In genomic region chr15:101198031-101198430, GRCh38 we compare ENCODE assay signal across 17 cellular contexts. TPM values are rescaled to one million over a fixed set of nuclear protein-coding genes. Genes with fewer than 3 reads are reported as not detected.
DNase-seq lines count a peak whose midpoint lies in the region; ATAC-seq and TF ChIP-seq lines count a peak whose summit lies in the region.
"Had no signal": no experiment of that assay in that cellular context is flagged by ENCODE, and none has a peak within 500 bp of the region (broad histone marks: within the 10 kb centered on the region; RNA-seq: fewer than 3 reads in every experiment).

No MANE protein-coding gene starts in this region.

- H2BK12ac ChIP-seq in mesenchymal stem cell (ENCODE audit: low read length in 2 of 2): peak overlapping the region in 1 of 2 experiments; percentile 17

- no peak for DNase-seq in natural killer cell treated with Interleukin-12 subunit alpha and Interleukin-12 subunit beta and Interleukin-15 and Interleukin-18, amount 100 ng/mL, for 72 hours (ENCODE audit: low spot score)
- DNase-seq in natural killer cell (no peak), mesenchymal stem cell (no peak), NCI-H1694 treated with DMSO at 0.1 percent for 48 hours (lab: John Stamatoyannopoulos, UW) (no peak)
- no peak for DNase-seq in activated T-helper 2 cell treated with anti-CD3 and anti-CD28 coated beads, Interferon-gamma antibody, Interleukin-2, Interleukin-4, amounts not matched to agents 10 μg/mL and 5 μg/mL and 100 μg/mL, durations not matched to agents 14 hours and 24 hours and 36 hours (ENCODE audit: low spot score)
- DNase-seq: activated CD4-positive, alpha-beta T cell treated with anti-CD3 and anti-CD28 coated beads, Interleukin-2, amount 50 U/mL, for 4 hours; C1 segment of cervical spinal cord; DND-41; immature natural killer cell; mucosa of descending colon; NCI-H1048; OCI-M1; stimulated activated CD4-positive, alpha-beta T cell treated with anti-CD3 and anti-CD28 coated beads, Interleukin-4, amount 100 ng/mL, for 24 hours; stimulated activated naive B cell treated with anti-CD40 and anti-IgM and Interleukin-4, amounts not matched to agents 10 μg/mL and 1 μg/mL and 100 μg/mL, for 72 hours had no signal

- H4K91ac ChIP-seq in mesenchymal stem cell (ENCODE audit: low read length): no peak overlapping the region

- peaks cover 2% of the 10 kb centered on the region for H3K79me1 ChIP-seq in mesenchymal stem cell (replicated peaks; ENCODE audit: low read length, poor library complexity, severe bottlenecking)

- no peak overlapping the region for H2AK5ac ChIP-seq in mesenchymal stem cell (ENCODE audit: low read length, severe bottlenecking)

- no peak for TF ChIP-seq CTCF in natural killer cell (IDR thresholded peaks at IDR 0.05)

- peak overlapping the region; percentile 97 to 99 for H3K27ac Mint-ChIP-seq in natural killer cell treated with Interleukin-12 subunit alpha and Interleukin-12 subunit beta and Interleukin-15 and Interleukin-18, amount 100 ng/mL, for 72 hours
- no peak overlapping the region for H3K27ac Mint-ChIP-seq in natural killer cell
- peak overlapping the region; percentile 94 for H3K27ac Mint-ChIP-seq in activated T-helper 2 cell treated with anti-CD3 and anti-CD28 coated beads, Interferon-gamma antibody, Interleukin-2, Interleukin-4, amounts not matched to agents 10 μg/mL and 5 μg/mL and 100 μg/mL, durations not matched to agents 14 hours and 24 hours and 36 hours
- H3K27ac Mint-ChIP-seq: immature natural killer cell had no signal

- no peak for ATAC-seq in natural killer cell treated with Interleukin-12 subunit alpha and Interleukin-12 subunit beta and Interleukin-15 and Interleukin-18, amount 100 ng/mL, for 72 hours
- ATAC-seq in natural killer cell: no peak
- ATAC-seq in HG03571 (IDR thresholded peaks at IDR 0.05; ENCODE audit: unreplicated experiment): no peak
- ATAC-seq in GM21515 (IDR thresholded peaks at IDR 0.05; ENCODE audit: unreplicated experiment): no peak
- ATAC-seq in GM18517 (IDR thresholded peaks at IDR 0.05; ENCODE audit: unreplicated experiment): no peak
- ATAC-seq: mucosa of descending colon; stimulated activated naive B cell treated with anti-CD40 and anti-IgM and Interleukin-4, amounts not matched to agents 10 μg/mL and 1 μg/mL and 100 μg/mL, for 72 hours had no signal

- no peak overlapping the region for H3K4me3 ChIP-seq in mesenchymal stem cell (ENCODE audit: insufficient read depth in 1 of 2, low read depth in 1 of 2, low read length in 2 of 2)
- H3K4me3 ChIP-seq: mucosa of descending colon had no signal

- H4K8ac ChIP-seq in mesenchymal stem cell (ENCODE audit: low read length): no peak overlapping the region

- H3K14ac ChIP-seq in mesenchymal stem cell (ENCODE audit: low read length in 2 of 2): no peak overlapping the region

- H3K36me3 ChIP-seq in mesenchymal stem cell (ENCODE audit: control insufficient read depth in 1 of 2, insufficient read depth in 2 of 2, low read depth in 1 of 2, low read length in 2 of 2): no peaks in the 10 kb centered on the region

- H3K9me3 ChIP-seq in mesenchymal stem cell (ENCODE audit: control insufficient read depth, low read length): no peaks in the 10 kb centered on the region
- H3K9me3 ChIP-seq: mucosa of descending colon had no signal

- no peak overlapping the region for H3K27ac ChIP-seq in mesenchymal stem cell (ENCODE audit: low read length, poor library complexity, severe bottlenecking)

- H2BK120ac ChIP-seq in mesenchymal stem cell (ENCODE audit: low read depth, low read length): no peak overlapping the region

- intact Hi-C loops in natural killer cell (cut with micrococcal nuclease): no loop called here
- intact Hi-C loops in activated T-helper 2 cell treated with anti-CD3 and anti-CD28 coated beads, Interferon-gamma antibody, Interleukin-2, Interleukin-4, amounts not matched to agents 10 μg/mL and 5 μg/mL and 100 μg/mL, durations not matched to agents 14 hours and 24 hours and 36 hours (cut with micrococcal nuclease): no loop called here

- H3K27me3 ChIP-seq in mesenchymal stem cell (ENCODE audit: control insufficient read depth in 1 of 2, insufficient read depth in 1 of 2, low read length in 2 of 2): no peaks in the 10 kb centered on the region

- 93% methylated on average over 12 of the region's 12 CpGs for WGBS in mesenchymal stem cell

- peak overlapping the region in 1 of 2 experiments; percentile 18 for H3K18ac ChIP-seq in mesenchymal stem cell (ENCODE audit: low read depth in 1 of 2, low read length in 2 of 2)

- H2AFZ ChIP-seq in mesenchymal stem cell (ENCODE audit: low read depth, low read length): no peak overlapping the region

- no peaks in the 10 kb centered on the region for H3K27me3 Mint-ChIP-seq in natural killer cell treated with Interleukin-12 subunit alpha and Interleukin-12 subunit beta and Interleukin-15 and Interleukin-18, amount 100 ng/mL, for 72 hours
- no peaks in the 10 kb centered on the region for H3K27me3 Mint-ChIP-seq in natural killer cell (ENCODE audit: low read depth in 2 of 2)
- no peaks in the 10 kb centered on the region for H3K27me3 Mint-ChIP-seq in activated T-helper 2 cell treated with anti-CD3 and anti-CD28 coated beads, Interferon-gamma antibody, Interleukin-2, Interleukin-4, amounts not matched to agents 10 μg/mL and 5 μg/mL and 100 μg/mL, durations not matched to agents 14 hours and 24 hours and 36 hours (ENCODE audit: low read depth)
- H3K27me3 Mint-ChIP-seq: stimulated activated naive B cell treated with anti-CD40 and anti-IgM and Interleukin-4, amounts not matched to agents 10 μg/mL and 1 μg/mL and 100 μg/mL, for 72 hours had no signal

- H2BK15ac ChIP-seq in mesenchymal stem cell (ENCODE audit: low read depth, poor library complexity, severe bottlenecking): no peak overlapping the region

- peaks cover 69 to 76% of the 10 kb centered on the region in 2 donors for H3K4me1 Mint-ChIP-seq in natural killer cell treated with Interleukin-12 subunit alpha and Interleukin-12 subunit beta and Interleukin-15 and Interleukin-18, amount 100 ng/mL, for 72 hours (ENCODE audit: low read depth in 2 of 2)
- H3K4me1 Mint-ChIP-seq in natural killer cell: peaks cover 70 to 72% of the 10 kb centered on the region in 2 donors
- H3K4me1 Mint-ChIP-seq in activated T-helper 2 cell treated with anti-CD3 and anti-CD28 coated beads, Interferon-gamma antibody, Interleukin-2, Interleukin-4, amounts not matched to agents 10 μg/mL and 5 μg/mL and 100 μg/mL, durations not matched to agents 14 hours and 24 hours and 36 hours (ENCODE audit: low read depth): peaks cover 85% of the 10 kb centered on the region

- peak overlapping the region; percentile 78 for H3K9ac ChIP-seq in mesenchymal stem cell (ENCODE audit: low read length)

- H3K4me3 Mint-ChIP-seq in natural killer cell treated with Interleukin-12 subunit alpha and Interleukin-12 subunit beta and Interleukin-15 and Interleukin-18, amount 100 ng/mL, for 72 hours: peak overlapping the region; percentile 89
- H3K4me3 Mint-ChIP-seq in natural killer cell: no peak overlapping the region
- no peak overlapping the region for H3K4me3 Mint-ChIP-seq in activated T-helper 2 cell treated with anti-CD3 and anti-CD28 coated beads, Interferon-gamma antibody, Interleukin-2, Interleukin-4, amounts not matched to agents 10 μg/mL and 5 μg/mL and 100 μg/mL, durations not matched to agents 14 hours and 24 hours and 36 hours (ENCODE audit: low read depth)
- H3K4me3 Mint-ChIP-seq: immature natural killer cell had no signal

- H3K4me2 ChIP-seq in mesenchymal stem cell (ENCODE audit: low read length, poor library complexity, severe bottlenecking): no peak overlapping the region

- H3K23ac ChIP-seq in mesenchymal stem cell (ENCODE audit: low read length in 2 of 2): peak overlapping the region in 1 of 2 experiments; percentile 54

- H3K9me3 Mint-ChIP-seq in natural killer cell treated with Interleukin-12 subunit alpha and Interleukin-12 subunit beta and Interleukin-15 and Interleukin-18, amount 100 ng/mL, for 72 hours: no peaks in the 10 kb centered on the region
- no peaks in the 10 kb centered on the region for H3K9me3 Mint-ChIP-seq in natural killer cell
- H3K9me3 Mint-ChIP-seq in activated T-helper 2 cell treated with anti-CD3 and anti-CD28 coated beads, Interferon-gamma antibody, Interleukin-2, Interleukin-4, amounts not matched to agents 10 μg/mL and 5 μg/mL and 100 μg/mL, durations not matched to agents 14 hours and 24 hours and 36 hours: no peaks in the 10 kb centered on the region
- H3K9me3 Mint-ChIP-seq: immature natural killer cell had no signal

- H3K36me3 Mint-ChIP-seq in natural killer cell treated with Interleukin-12 subunit alpha and Interleukin-12 subunit beta and Interleukin-15 and Interleukin-18, amount 100 ng/mL, for 72 hours: no peaks in the 10 kb centered on the region
- H3K36me3 Mint-ChIP-seq in natural killer cell: no peaks in the 10 kb centered on the region
- H3K36me3 Mint-ChIP-seq in activated T-helper 2 cell treated with anti-CD3 and anti-CD28 coated beads, Interferon-gamma antibody, Interleukin-2, Interleukin-4, amounts not matched to agents 10 μg/mL and 5 μg/mL and 100 μg/mL, durations not matched to agents 14 hours and 24 hours and 36 hours (ENCODE audit: low read depth): peaks cover 37% of the 10 kb centered on the region
- H3K36me3 Mint-ChIP-seq: immature natural killer cell had no signal

- peaks cover 33% of the 10 kb centered on the region for H3K4me1 ChIP-seq in mesenchymal stem cell (ENCODE audit: control insufficient read depth, insufficient read depth, low read depth, low read length)

- no peak overlapping the region for H2BK5ac ChIP-seq in mesenchymal stem cell (ENCODE audit: low read depth, low read length, poor library complexity, severe bottlenecking)

- no peak overlapping the region for H3K4ac ChIP-seq in mesenchymal stem cell (ENCODE audit: low read depth in 1 of 2, low read length in 2 of 2)

RNA-seq across cellular contexts. Expression of gene CHSY1, which starts 53.8 kb away (rescaled TPM):
- 10 to 100 TPM; 91.2 to 93.3 TPM for total RNA-seq in natural killer cell treated with Interleukin-12 subunit alpha and Interleukin-12 subunit beta and Interleukin-15 and Interleukin-18, amount 100 ng/mL, for 72 hours
- total RNA-seq in natural killer cell: 10 to 100 TPM; 21.1 to 32.5 (median 30.8) TPM
- total RNA-seq in activated T-helper 2 cell treated with anti-CD3 and anti-CD28 coated beads, Interferon-gamma antibody, Interleukin-2, Interleukin-4, amounts not matched to agents 10 μg/mL and 5 μg/mL and 100 μg/mL, durations not matched to agents 14 hours and 24 hours and 36 hours: 50.5 and 52.2 TPM in 2 replicates
- 30.7 TPM for polyA plus RNA-seq in mesenchymal stem cell (2013, experiment 1 of 2)
- polyA plus RNA-seq in mesenchymal stem cell (2013, experiment 2 of 2): 32.2 TPM

Comparison
In these comparisons a context has a peak if more than half of its experiments do, and no peak if none do; other contexts are left out.
1. H3K27ac Mint-ChIP-seq: peak in natural killer cell treated with Interleukin-12 subunit alpha and Interleukin-12 subunit beta and Interleukin-15 and Interleukin-18, amount 100 ng/mL, for 72 hours (2 of 2) and activated T-helper 2 cell treated with anti-CD3 and anti-CD28 coated beads, Interferon-gamma antibody, Interleukin-2, Interleukin-4, amounts not matched to agents 10 μg/mL and 5 μg/mL and 100 μg/mL, durations not matched to agents 14 hours and 24 hours and 36 hours (single experiment); none in natural killer cell (0 of 2).